In genomic region chr20:44460795-44461141, GRCh38 we compare ENCODE assay signal across 8 cellular contexts. TPM values are rescaled to one million over a fixed set of nuclear protein-coding genes. Genes with fewer than 3 reads are reported as not detected.
DNase-seq lines count a peak whose midpoint lies in the region; ATAC-seq and TF ChIP-seq lines count a peak whose summit lies in the region.

No MANE protein-coding gene starts in this region.

- intact Hi-C loops in Right ventricle myocardium superior (cut with DNase I), result loop anchor here (2.0 kb wide), 1 partner anchor 244 kb away; no protein-coding TSS in a partner anchor
- intact Hi-C loops in Right ventricle myocardium inferior (cut with DNase I), result loop anchor here (10.0 kb wide), 1 partner anchor 146 kb away; the partner anchor contains the start of gene FITM2

- DNase-seq in Right ventricle myocardium superior (no peak), Right ventricle myocardium inferior (ENCODE audit: missing footprints) (no peak), NCI-H345 (lab: John Stamatoyannopoulos, UW) (peak; percentile 17), chondrocyte (ENCODE audit: low spot score) (no peak), osteocyte (ENCODE audit: extremely low spot score, unreplicated experiment) (no peak), NCI-H187 (lab: John Stamatoyannopoulos, UW) (no peak), COLO668 (lab: John Stamatoyannopoulos, UW; ENCODE audit: unreplicated experiment) (no peak)
- DNase-seq in activated T-cell treated with anti-CD3 and anti-CD28 coated beads, Interleukin-2, amount 50 U/mL, for 1 hour, result no peak

- no peaks in the 10 kb centered on the region for H3K36me3 Mint-ChIP-seq in chondrocyte (ENCODE audit: low read depth)
- H3K36me3 Mint-ChIP-seq in osteocyte (ENCODE audit: unreplicated experiment), result no peaks in the 10 kb centered on the region

- ATAC-seq in Right ventricle myocardium superior (ENCODE audit: poor library complexity), result peak; percentile 53
- ATAC-seq in Right ventricle myocardium inferior, result no peak

- no peaks in the 10 kb centered on the region for H3K4me1 Mint-ChIP-seq in chondrocyte (ENCODE audit: low read depth)
- H3K4me1 Mint-ChIP-seq in osteocyte (ENCODE audit: unreplicated experiment), result no peaks in the 10 kb centered on the region

- H3K9me3 Mint-ChIP-seq in chondrocyte (ENCODE audit: low read depth) (no peaks in the 10 kb centered on the region), osteocyte (ENCODE audit: unreplicated experiment) (no peaks in the 10 kb centered on the region)

- no peak overlapping the region for H3K4me3 Mint-ChIP-seq in chondrocyte (ENCODE audit: unreplicated experiment)
- H3K4me3 Mint-ChIP-seq in osteocyte (ENCODE audit: unreplicated experiment), result no peak overlapping the region

- H3K27ac Mint-ChIP-seq in chondrocyte (ENCODE audit: unreplicated experiment) (no peak overlapping the region), osteocyte (ENCODE audit: unreplicated experiment) (no peak overlapping the region)

- no peaks in the 10 kb centered on the region for H3K27me3 Mint-ChIP-seq in chondrocyte (ENCODE audit: low read depth)
- no peaks in the 10 kb centered on the region for H3K27me3 Mint-ChIP-seq in osteocyte (ENCODE audit: unreplicated experiment)

- TF ChIP-seq CTCF in chondrocyte (IDR thresholded peaks at IDR 0.05), result peak; percentile 73
- peak; percentile 45 for TF ChIP-seq CTCF in osteocyte (IDR thresholded peaks at IDR 0.05)

RNA-seq across cellular contexts. Expression of gene TTPAL, which starts 14.9 kb away (rescaled TPM):
- total RNA-seq in Right ventricle myocardium superior (3.4 TPM), Right ventricle myocardium inferior (2.9 TPM), chondrocyte (16.5 to 18.4 TPM (median 17.1 TPM) in 3 replicates), osteocyte (18.9 and 20.8 TPM in 2 replicates)
